In the genomic region with DNA sequence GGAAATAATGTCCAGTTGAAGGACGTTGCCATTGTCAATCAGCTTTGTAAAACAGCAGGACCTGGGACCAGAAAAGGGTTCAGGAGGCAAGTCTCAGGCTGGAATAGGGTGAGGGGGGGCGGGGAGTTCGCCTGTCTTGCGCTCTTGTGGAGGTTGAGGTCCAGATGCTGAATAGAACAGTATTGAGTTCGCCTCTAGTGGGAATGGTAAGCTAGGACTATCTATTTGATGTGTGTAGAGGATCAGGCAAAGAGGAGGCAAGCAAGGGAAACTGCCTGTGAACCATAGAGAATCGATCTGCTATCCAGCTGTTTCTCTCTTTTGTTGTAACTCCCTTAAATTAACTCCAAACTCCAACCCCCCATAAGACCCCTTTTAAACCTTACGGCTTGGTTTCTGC, we compare ENCODE assay signal across 3 cellular contexts.
TF ChIP-seq lines count a peak whose summit lies in the region.

No MANE protein-coding gene starts in this region.

TF ChIP-seq in IMR-90, 13 proteins besides CTCF, POLR2A, EP300 and RAD21:
- TF ChIP-seq CEBPB (IDR thresholded peaks at IDR 0.05; ENCODE audit: low read depth, low read length): no peak
- no peak for TF ChIP-seq NFE2L2 (IDR thresholded peaks at IDR 0.05; ENCODE audit: low read depth, low read length)
- no peak for TF ChIP-seq CHD1 (IDR thresholded peaks at IDR 0.05; ENCODE audit: low read depth, low read length)
- TF ChIP-seq, protein P1, sequence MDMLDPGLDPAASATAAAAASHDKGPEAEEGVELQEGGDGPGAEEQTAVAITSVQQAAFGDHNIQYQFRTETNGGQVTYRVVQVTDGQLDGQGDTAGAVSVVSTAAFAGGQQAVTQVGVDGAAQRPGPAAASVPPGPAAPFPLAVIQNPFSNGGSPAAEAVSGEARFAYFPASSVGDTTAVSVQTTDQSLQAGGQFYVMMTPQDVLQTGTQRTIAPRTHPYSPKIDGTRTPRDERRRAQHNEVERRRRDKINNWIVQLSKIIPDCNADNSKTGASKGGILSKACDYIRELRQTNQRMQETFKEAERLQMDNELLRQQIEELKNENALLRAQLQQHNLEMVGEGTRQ (IDR thresholded peaks at IDR 0.05; ENCODE audit: low read depth, low read length): no peak

TF ChIP-seq in H1, 55 proteins besides CTCF, POLR2A, EP300 and RAD21:
- TF ChIP-seq EGR1 (IDR thresholded peaks at IDR 0.05; ENCODE audit: borderline replicate concordance, low read depth, low read length): no peak

TF ChIP-seq in SK-N-SH, 30 proteins besides CTCF, POLR2A, EP300 and RAD21:
- TF ChIP-seq MEF2A (IDR thresholded peaks at IDR 0.05; ENCODE audit: borderline replicate concordance, low read depth): no peak
- no peak for TF ChIP-seq RXRA (IDR thresholded peaks at IDR 0.05; ENCODE audit: borderline replicate concordance, low read depth)
- TF ChIP-seq FOXJ3 (CRISPR knock-in tag; IDR thresholded peaks at IDR 0.05): no peak
- TF ChIP-seq MXI1 (IDR thresholded peaks at IDR 0.05; ENCODE audit: low read depth, low read length): no peak
- TF ChIP-seq SMC3 (IDR thresholded peaks at IDR 0.05; ENCODE audit: low read depth, low read length): no peak
- no peak for TF ChIP-seq CHD2 (IDR thresholded peaks at IDR 0.05; ENCODE audit: low read length, partially characterized antibody)
- no peak for TF ChIP-seq FOSL2 (IDR thresholded peaks at IDR 0.05; ENCODE audit: borderline replicate concordance, low read depth)
- TF ChIP-seq IRF3 (IDR thresholded peaks at IDR 0.05; ENCODE audit: low read depth, low read length): no peak
- TF ChIP-seq JUND (IDR thresholded peaks at IDR 0.05): no peak
- no peak for TF ChIP-seq POLR2AphosphoS5 (IDR thresholded peaks at IDR 0.05; ENCODE audit: low read depth, low read length)
- no peak for TF ChIP-seq GATA2 (CRISPR knock-in tag; IDR thresholded peaks at IDR 0.05)
- TF ChIP-seq FOXM1 (IDR thresholded peaks at IDR 0.05; ENCODE audit: low read depth): no peak
- no peak for TF ChIP-seq GABPA (IDR thresholded peaks at IDR 0.05; ENCODE audit: low read depth)
- TF ChIP-seq, protein P2, sequence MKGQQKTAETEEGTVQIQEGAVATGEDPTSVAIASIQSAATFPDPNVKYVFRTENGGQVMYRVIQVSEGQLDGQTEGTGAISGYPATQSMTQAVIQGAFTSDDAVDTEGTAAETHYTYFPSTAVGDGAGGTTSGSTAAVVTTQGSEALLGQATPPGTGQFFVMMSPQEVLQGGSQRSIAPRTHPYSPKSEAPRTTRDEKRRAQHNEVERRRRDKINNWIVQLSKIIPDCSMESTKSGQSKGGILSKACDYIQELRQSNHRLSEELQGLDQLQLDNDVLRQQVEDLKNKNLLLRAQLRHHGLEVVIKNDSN (IDR thresholded peaks at IDR 0.05; ENCODE audit: borderline replicate concordance, low read depth): no peak
- TF ChIP-seq, protein P3, sequence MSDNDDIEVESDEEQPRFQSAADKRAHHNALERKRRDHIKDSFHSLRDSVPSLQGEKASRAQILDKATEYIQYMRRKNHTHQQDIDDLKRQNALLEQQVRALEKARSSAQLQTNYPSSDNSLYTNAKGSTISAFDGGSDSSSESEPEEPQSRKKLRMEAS (IDR thresholded peaks at IDR 0.05; ENCODE audit: low read depth): no peak
- no peak for TF ChIP-seq TCF12 (IDR thresholded peaks at IDR 0.05)
- TF ChIP-seq NRF1 (IDR thresholded peaks at IDR 0.05; ENCODE audit: low read depth, low read length): no peak
- TF ChIP-seq PBX3 (IDR thresholded peaks at IDR 0.05): no peak
TF ChIP-seq in SK-N-SH: peak in this region for 0.
